14 cellular contexts compared by ENCODE assay signal in the genomic region with DNA sequence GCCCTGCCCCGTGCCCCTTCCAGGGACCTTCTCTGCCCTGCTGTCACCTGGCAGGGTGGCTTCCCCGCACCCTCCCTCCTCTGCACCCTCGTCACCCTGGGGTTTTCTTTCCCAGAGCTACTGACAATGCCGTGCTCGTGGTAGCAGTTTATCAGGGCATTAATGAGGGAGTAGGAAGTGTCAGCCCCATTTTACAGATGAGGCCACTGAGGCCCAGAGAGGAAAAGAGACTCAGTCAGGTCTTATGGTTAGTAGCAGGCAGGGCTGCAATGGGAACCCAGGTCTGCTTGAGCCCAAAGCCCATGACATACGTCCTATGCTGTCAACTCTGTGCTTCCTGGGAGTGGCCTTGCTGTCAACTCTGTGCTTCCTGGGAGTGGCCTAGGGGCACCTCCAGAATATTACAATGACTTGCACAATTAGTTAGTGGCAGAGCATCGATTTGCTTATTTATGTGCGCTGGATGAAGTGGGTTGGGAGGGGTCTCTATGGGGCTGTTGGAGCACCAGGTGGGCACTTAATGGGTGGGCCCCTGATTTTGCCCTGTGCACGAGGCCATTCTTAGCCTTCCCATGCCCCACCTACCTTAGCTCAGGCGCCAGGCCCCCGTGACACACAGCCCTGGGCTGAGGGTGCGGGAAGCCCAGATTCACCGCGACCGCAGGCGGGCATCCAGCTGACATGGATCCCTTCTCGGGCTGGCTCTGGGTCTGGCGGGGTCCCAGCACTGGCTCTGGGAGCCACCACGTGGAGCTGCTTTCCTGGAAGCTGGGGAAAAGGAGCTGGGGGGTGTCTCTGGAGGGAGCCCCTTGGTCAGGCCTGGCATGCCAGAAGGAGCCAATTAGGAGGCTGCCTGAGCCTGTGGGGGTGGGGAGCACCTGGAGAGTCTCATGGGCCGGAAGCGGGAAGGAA.
"Had no signal": no experiment of that assay in that cellular context is flagged by ENCODE, and none has a peak within 500 bp of the region (broad histone marks: within the 10 kb centered on the region; RNA-seq: fewer than 3 reads in every experiment).

No MANE protein-coding gene starts in this region.

- DNase-seq: activated CD4-positive, alpha-beta memory T cell treated with anti-CD3 and anti-CD28 coated beads for 36 hours; activated effector memory CD4-positive, alpha-beta T cell treated with Interleukin-2 at 50 U/mL for 16 hours; activated naive CD4-positive, alpha-beta T cell treated with anti-CD3 and anti-CD28 coated beads, Interleukin-2, amount 50 U/mL, for 16 hours; activated T-cell treated with anti-CD3 and anti-CD28 coated beads, Interleukin-2, amount 50 U/mL, for 4 hours; left ventricle myocardium superior; naive thymus-derived CD8-positive, alpha-beta T cell; retina; stimulated activated CD4-positive, alpha-beta T cell treated with anti-CD3 and anti-CD28 coated beads, Interleukin-4, amount 100 ng/mL, for 4 hours; stimulated activated CD8-positive, alpha-beta memory T cell treated with anti-CD3 and anti-CD28 coated beads, Interleukin-4, amount 100 ng/mL, for 48 hours; T-helper 17 cell had no signal

- H3K4me3 Mint-ChIP-seq: activated CD4-positive, alpha-beta memory T cell treated with anti-CD3 and anti-CD28 coated beads for 36 hours; activated T-cell treated with anti-CD3 and anti-CD28 coated beads, Interleukin-2, amount 50 U/mL, for 4 hours; memory B cell; stimulated activated naive CD8-positive, alpha-beta T cell treated with anti-CD3 and anti-CD28 coated beads, Interleukin-15, Interleukin-2, amounts not matched to agents 100 ng/mL and 50 ng/mL, for 24 hours; T-helper 17 cell; type B pancreatic cell had no signal

- H3K9me3 Mint-ChIP-seq: activated CD4-positive, alpha-beta memory T cell treated with anti-CD3 and anti-CD28 coated beads for 36 hours; activated T-cell treated with anti-CD3 and anti-CD28 coated beads, Interleukin-2, amount 50 U/mL, for 4 hours; memory B cell; naive thymus-derived CD8-positive, alpha-beta T cell; stimulated activated naive CD8-positive, alpha-beta T cell treated with anti-CD3 and anti-CD28 coated beads, Interleukin-15, Interleukin-2, amounts not matched to agents 100 ng/mL and 50 ng/mL, for 24 hours; type B pancreatic cell had no signal

- ATAC-seq: activated CD4-positive, CD25-positive, alpha-beta regulatory T cell treated with anti-CD3 and anti-CD28 coated beads, Interleukin-2, amount 50 U/mL, for 24 hours; left ventricle myocardium superior; naive thymus-derived CD8-positive, alpha-beta T cell; T-helper 17 cell had no signal

- H3K36me3 Mint-ChIP-seq: activated CD4-positive, alpha-beta memory T cell treated with anti-CD3 and anti-CD28 coated beads for 36 hours; memory B cell; naive thymus-derived CD8-positive, alpha-beta T cell had no signal

- H3K4me1 Mint-ChIP-seq: memory B cell had no signal

- H3K27me3 Mint-ChIP-seq: stimulated activated naive CD8-positive, alpha-beta T cell treated with anti-CD3 and anti-CD28 coated beads, Interleukin-15, Interleukin-2, amounts not matched to agents 100 ng/mL and 50 ng/mL, for 24 hours; type B pancreatic cell had no signal

- H3K27ac Mint-ChIP-seq: activated CD4-positive, alpha-beta memory T cell treated with anti-CD3 and anti-CD28 coated beads for 36 hours; memory B cell; naive thymus-derived CD8-positive, alpha-beta T cell; stimulated activated naive CD8-positive, alpha-beta T cell treated with anti-CD3 and anti-CD28 coated beads, Interleukin-15, Interleukin-2, amounts not matched to agents 100 ng/mL and 50 ng/mL, for 24 hours; T-helper 17 cell; type B pancreatic cell had no signal
